Comparison of ENCODE assay signal across 10 cellular contexts in the genomic region with DNA sequence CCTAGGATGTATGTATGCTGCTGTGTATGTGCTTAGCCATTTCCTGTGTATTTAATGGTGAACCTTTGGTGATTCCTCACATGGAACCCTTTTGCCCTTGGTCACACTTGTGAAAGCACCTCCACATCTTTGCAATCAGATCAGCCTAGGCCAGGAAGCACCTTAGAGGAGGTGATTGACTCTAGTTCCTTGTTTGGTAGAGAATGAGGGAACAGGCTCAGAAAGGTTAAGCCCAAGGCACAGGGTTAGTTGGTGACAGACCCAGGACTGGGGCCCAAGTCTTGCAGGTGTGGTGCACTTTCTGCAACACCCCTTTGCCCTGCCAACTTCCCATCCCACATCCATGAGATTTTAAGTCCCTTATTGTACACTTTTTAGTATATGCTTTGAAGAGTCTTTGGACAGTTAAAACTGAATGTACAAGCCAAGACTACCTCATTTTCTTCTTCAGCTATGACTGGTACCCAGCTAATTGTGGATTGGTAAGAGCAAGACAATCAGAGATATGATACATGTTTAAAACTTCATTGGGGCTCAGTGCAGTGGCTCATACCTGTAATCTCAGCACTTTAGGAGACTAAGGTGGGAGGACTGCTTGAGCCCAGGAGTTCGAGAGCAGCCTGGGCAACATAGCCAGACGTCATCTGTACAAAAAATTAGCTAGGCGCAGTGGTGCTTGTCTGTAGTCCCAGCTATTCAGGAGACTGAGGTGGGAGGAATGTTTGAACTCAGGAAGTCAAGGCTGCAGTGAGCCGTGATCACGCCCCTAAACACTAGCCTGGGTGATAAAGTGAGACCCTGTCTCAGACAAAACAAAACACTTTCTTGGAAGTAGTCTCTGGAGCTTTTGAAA.
A peak's percentile ranks its signal among the peaks of the same experiment; 100 is the strongest.
DNase-seq lines count a peak whose midpoint lies in the region; ATAC-seq and TF ChIP-seq lines count a peak whose summit lies in the region.
"Had no signal": no experiment of that assay in that cellular context is flagged by ENCODE, and none has a peak within 500 bp of the region (broad histone marks: within the 10 kb centered on the region; RNA-seq: fewer than 3 reads in every experiment).

No MANE protein-coding gene starts in this region.

- WGBS in heart left ventricle, 4 donors: 51 to 69% (median 60%) methylated on average over 5 of the region's 5 CpGs

- ATAC-seq in heart left ventricle (no peak), left ventricle myocardium superior (no peak), Panc1 (no peak)

- TF ChIP-seq POLR2A in heart left ventricle (IDR thresholded peaks at IDR 0.05): no peak
- no peak for TF ChIP-seq POLR2A in uterus (IDR thresholded peaks at IDR 0.05)

- peaks cover 0 to 21% (median 13%) of the 10 kb centered on the region in 9 donors for H3K36me3 ChIP-seq in heart left ventricle
- H3K36me3 ChIP-seq in Panc1 (ENCODE audit: control insufficient read depth, insufficient read depth, low read length): no peaks in the 10 kb centered on the region
- H3K36me3 ChIP-seq in uterus: no peaks in the 10 kb centered on the region

- H3K27me3 ChIP-seq in heart left ventricle: no peaks in the 10 kb centered on the region
- no peaks in the 10 kb centered on the region for H3K27me3 ChIP-seq in Panc1 (ENCODE audit: control insufficient read depth, insufficient read depth, low read length)
- no peaks in the 10 kb centered on the region for H3K27me3 ChIP-seq in uterus

- CTCF ChIA-PET in Panc1 (lab: Charles Lee): no interaction called here

- H3K4me1 ChIP-seq in heart left ventricle: peaks cover 2 to 95% (median 58%) of the 10 kb centered on the region in 12 donors
- H3K4me1 ChIP-seq in Panc1 (ENCODE audit: control insufficient read depth, insufficient read depth, low read length): peaks cover 57% of the 10 kb centered on the region
- peaks cover 13 to 17% of the 10 kb centered on the region in 2 donors for H3K4me1 ChIP-seq in uterus

- TF ChIP-seq CTCF in heart left ventricle (IDR thresholded peaks at IDR 0.05): no peak
- TF ChIP-seq CTCF in Panc1 (IDR thresholded peaks at IDR 0.05): no peak
- no peak for TF ChIP-seq CTCF in fibroblast of villous mesenchyme (IDR thresholded peaks at IDR 0.05; ENCODE audit: insufficient read depth, low read depth, low read length)
- no peak for TF ChIP-seq CTCF in uterus (IDR thresholded peaks at IDR 0.05)

- no TSS peak for BruUV-seq in Panc1 (replicated peaks; lab: Mats Ljungman, UMichigan)

- DNase-seq in heart left ventricle (no peak), left ventricle myocardium superior (no peak), Panc1 (ENCODE audit: low read depth, low spot score) (no peak), fibroblast of villous mesenchyme (ENCODE audit: low read depth) (peak; percentile 52), uterus (no peak), NCI-H345 (lab: John Stamatoyannopoulos, UW) (no peak), NCI-H128 (lab: John Stamatoyannopoulos, UW; ENCODE audit: unreplicated experiment) (no peak)
- no peak for DNase-seq in stimulated activated CD4-positive, alpha-beta T cell treated with anti-CD3 and anti-CD28 coated beads, Interleukin-4, amount 100 ng/mL, for 1 hour
- DNase-seq: Caco-2, foreskin melanocyte had no signal

- H3K27ac ChIP-seq in heart left ventricle (peak overlapping the region; percentile 57 to 89 (median 80)), Panc1 (ENCODE audit: low read length) (peak overlapping the region; percentile 68), uterus (peak overlapping the region; percentile 79 to 83)

- intact Hi-C loops in heart left ventricle (cut with DNase I) (no loop called here), left ventricle myocardium superior (cut with micrococcal nuclease) (no loop called here), Panc1 (cut with micrococcal nuclease; ENCODE audit: unreplicated experiment) (no loop called here), uterus (cut with DNase I; ENCODE audit: low total_unique reads) (no loop called here)

- in situ Hi-C loops in Panc1 (cut with HindIII; ENCODE audit: low pct_unique_long_range_greater_than_20kb, low sequenced_read_pairs): no loop called here

- H3K9me3 ChIP-seq in heart left ventricle (no peaks in the 10 kb centered on the region), Panc1 (ENCODE audit: control insufficient read depth, insufficient read depth, low read depth, low read length) (no peaks in the 10 kb centered on the region), uterus (no peaks in the 10 kb centered on the region)
- H3K9me3 ChIP-seq: Caco-2 had no signal

- H3K4me3 ChIP-seq in heart left ventricle (no peak overlapping the region), Panc1 (ENCODE audit: low read depth in 2 of 2, low read length in 2 of 2) (no peak overlapping the region), fibroblast of villous mesenchyme (ENCODE audit: low read depth, low read length) (no peak overlapping the region), uterus (no peak overlapping the region)

- POLR2A ChIA-PET in Panc1 (lab: Charles Lee): no interaction called here
